In the genomic region with DNA sequence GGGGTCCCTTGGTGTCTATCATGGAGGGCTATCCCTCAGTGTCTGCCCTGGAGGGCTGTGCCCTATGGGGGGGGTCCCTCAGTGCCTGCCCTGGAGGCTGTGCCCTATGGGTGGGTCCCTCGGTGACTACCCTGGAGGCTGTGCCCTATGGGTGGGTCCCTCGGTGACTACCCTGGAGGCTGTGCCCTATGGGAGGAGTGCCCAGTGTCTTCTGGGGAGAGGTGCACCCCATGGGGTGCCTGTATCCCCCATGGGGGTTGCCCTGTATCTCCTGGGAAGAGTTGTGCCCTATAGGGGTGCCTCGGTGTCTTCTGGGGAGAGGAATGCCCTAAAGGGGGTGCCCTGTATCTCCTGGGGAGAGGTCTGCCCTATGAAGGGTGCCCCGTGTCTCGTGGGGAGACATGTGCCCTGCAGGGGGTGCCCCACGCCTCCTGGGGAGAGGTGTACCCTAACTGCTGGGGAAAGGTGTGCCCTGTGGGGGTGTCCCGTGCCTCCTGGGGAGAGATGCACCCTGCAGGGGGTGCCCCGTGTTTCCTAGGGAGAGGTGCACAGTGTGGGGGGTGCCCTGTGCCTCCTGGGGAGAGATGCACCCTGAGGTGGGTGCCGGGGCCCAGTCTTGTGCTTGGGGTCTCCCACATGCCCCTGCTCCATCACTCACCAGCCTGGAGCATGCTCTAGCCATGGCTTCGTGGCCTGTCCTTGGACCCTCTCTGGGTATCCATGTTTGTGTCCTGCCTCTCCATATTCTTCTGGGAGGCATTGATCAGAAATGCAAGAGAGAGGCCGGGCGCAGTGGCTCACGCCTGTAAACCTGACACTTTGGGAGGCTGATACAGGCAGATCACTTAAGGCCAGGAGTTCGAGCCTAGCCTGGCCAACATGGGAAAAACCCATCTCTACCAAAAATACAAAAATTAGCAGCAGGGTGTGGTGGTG, we compare ENCODE assay signal across 28 cellular contexts.
A peak's percentile ranks its signal among the peaks of the same experiment; 100 is the strongest.
DNase-seq lines count a peak whose midpoint lies in the region; ATAC-seq, FAIRE-seq and TF ChIP-seq lines count a peak whose summit lies in the region.
"Had no signal": no experiment of that assay in that cellular context is flagged by ENCODE, and none has a peak within 500 bp of the region (broad histone marks: within the 10 kb centered on the region; RNA-seq: fewer than 3 reads in every experiment).

No MANE protein-coding gene starts in this region.

- no peaks in the 10 kb centered on the region for H3K4me1 Mint-ChIP-seq in activated CD8-positive, alpha-beta T cell treated with anti-CD3 and anti-CD28 coated beads for 36 hours (ENCODE audit: low read depth)
- no peaks in the 10 kb centered on the region for H3K4me1 Mint-ChIP-seq in activated CD8-positive, alpha-beta T cell treated with anti-CD3 and anti-CD28 coated beads, Interleukin-2, amount 10 ng/mL, durations not matched to agents 7 days and 5 days (ENCODE audit: low read depth)
- no peaks in the 10 kb centered on the region for H3K4me1 Mint-ChIP-seq in stimulated activated naive CD8-positive, alpha-beta T cell treated with anti-CD3 and anti-CD28 coated beads, Interleukin-15, amount 100 ng/mL, for 72 hours
- H3K4me1 Mint-ChIP-seq: activated B cell treated with CpG ODN at 0.5 μM for 24 hours had no signal

- no peak for TF ChIP-seq POLR2A in GM12892 (IDR thresholded peaks at IDR 0.05; ENCODE audit: low read depth, low read length)

- peaks cover 23% of the 10 kb centered on the region for H3K36me3 Mint-ChIP-seq in activated CD8-positive, alpha-beta T cell treated with anti-CD3 and anti-CD28 coated beads for 36 hours (ENCODE audit: low read depth)
- H3K36me3 Mint-ChIP-seq in activated CD8-positive, alpha-beta T cell treated with anti-CD3 and anti-CD28 coated beads, Interleukin-2, amount 10 ng/mL, durations not matched to agents 7 days and 5 days (ENCODE audit: low read depth), result peaks cover 39% of the 10 kb centered on the region

- POLR2A ChIA-PET in activated CD8-positive, alpha-beta T cell treated with anti-CD3 and anti-CD28 coated beads for 36 hours (lab: Charles Lee), result no interaction called here
- POLR2A ChIA-PET in activated CD8-positive, alpha-beta T cell treated with anti-CD3 and anti-CD28 coated beads, Interleukin-2, amount 10 ng/mL, durations not matched to agents 7 days and 5 days (lab: Charles Lee), result no interaction called here

- no peak for DNase-seq in activated CD8-positive, alpha-beta T cell treated with anti-CD3 and anti-CD28 coated beads for 36 hours
- no peak for DNase-seq in activated CD8-positive, alpha-beta T cell treated with anti-CD3 and anti-CD28 coated beads, Interleukin-2, amount 10 ng/mL, durations not matched to agents 7 days and 5 days
- peak in 1 of 2 donors; percentile 7 for DNase-seq in stimulated activated naive CD8-positive, alpha-beta T cell treated with anti-CD3 and anti-CD28 coated beads, Interleukin-15, amount 100 ng/mL, for 72 hours
- DNase-seq in stimulated activated naive CD8-positive, alpha-beta T cell treated with anti-CD3 and anti-CD28 coated beads, Interleukin-15, Interleukin-2, amounts not matched to agents 100 U/mL and 50 U/mL, for 24 hours, result no peak
- DNase-seq in posterior vena cava (ENCODE audit: low spot score) (peak; percentile 58), GM12892 (ENCODE audit: insufficient read length) (no peak), LoVo (ENCODE audit: low spot score) (no peak)
- DNase-seq: activated B cell treated with CpG ODN at 0.5 μM for 24 hours; activated CD4-positive, alpha-beta memory T cell treated with anti-CD3 and anti-CD28 coated beads, Interleukin-2, amount 10 ng/mL, durations not matched to agents 7 days and 5 days; activated T-cell treated with anti-CD3 and anti-CD28 coated beads, Interleukin-2, amount 50 U/mL, for 72 hours; effector CD4-positive, alpha-beta T cell; GDM1; KBM-7; mesendoderm; MM.1S; NCI-H1436 treated with DMSO at 0.1 percent for 48 hours; nucleus accumbens; retina; SHP77; stimulated activated CD4-positive, alpha-beta T cell treated with anti-CD3 and anti-CD28 coated beads, Interleukin-12 subunit alpha, Interleukin-12 subunit beta, amount 100 ng/mL, for 4 hours; stimulated activated CD4-positive, alpha-beta T cell treated with anti-CD3 and anti-CD28 coated beads, Interleukin-4, amount 100 ng/mL, for 24 hours had no signal

- no peaks in the 10 kb centered on the region for H3K27me3 Mint-ChIP-seq in activated CD8-positive, alpha-beta T cell treated with anti-CD3 and anti-CD28 coated beads for 36 hours
- no peaks in the 10 kb centered on the region for H3K27me3 Mint-ChIP-seq in activated CD8-positive, alpha-beta T cell treated with anti-CD3 and anti-CD28 coated beads, Interleukin-2, amount 10 ng/mL, durations not matched to agents 7 days and 5 days (ENCODE audit: low read depth)
- H3K27me3 Mint-ChIP-seq in stimulated activated naive CD8-positive, alpha-beta T cell treated with anti-CD3 and anti-CD28 coated beads, Interleukin-15, amount 100 ng/mL, for 72 hours, result no peaks in the 10 kb centered on the region
- H3K27me3 Mint-ChIP-seq: activated B cell treated with CpG ODN at 0.5 μM for 24 hours; activated CD4-positive, alpha-beta memory T cell treated with anti-CD3 and anti-CD28 coated beads, Interleukin-2, amount 10 ng/mL, durations not matched to agents 7 days and 5 days; activated naive CD8-positive, alpha-beta T cell; stimulated activated naive CD8-positive, alpha-beta T cell treated with anti-CD3 and anti-CD28 coated beads, Interleukin-15, Interleukin-2, amounts not matched to agents 100 ng/mL and 50 ng/mL, for 24 hours had no signal

- intact Hi-C loops in activated CD8-positive, alpha-beta T cell treated with anti-CD3 and anti-CD28 coated beads for 36 hours (cut with micrococcal nuclease), result no loop called here
- intact Hi-C loops in posterior vena cava (cut with DNase I), result no loop called here

- no peaks in the 10 kb centered on the region for H3K9me3 Mint-ChIP-seq in activated CD8-positive, alpha-beta T cell treated with anti-CD3 and anti-CD28 coated beads for 36 hours
- H3K9me3 Mint-ChIP-seq in activated CD8-positive, alpha-beta T cell treated with anti-CD3 and anti-CD28 coated beads, Interleukin-2, amount 10 ng/mL, durations not matched to agents 7 days and 5 days (ENCODE audit: insufficient read depth), result no peaks in the 10 kb centered on the region
- peaks cover 0 to 4% of the 10 kb centered on the region in 2 donors for H3K9me3 Mint-ChIP-seq in stimulated activated naive CD8-positive, alpha-beta T cell treated with anti-CD3 and anti-CD28 coated beads, Interleukin-15, amount 100 ng/mL, for 72 hours
- H3K9me3 Mint-ChIP-seq: activated B cell treated with CpG ODN at 0.5 μM for 24 hours; activated T-cell treated with anti-CD3 and anti-CD28 coated beads, Interleukin-2, amount 50 U/mL, for 72 hours; stimulated activated naive CD8-positive, alpha-beta T cell treated with anti-CD3 and anti-CD28 coated beads, Interleukin-15, Interleukin-2, amounts not matched to agents 100 ng/mL and 50 ng/mL, for 24 hours had no signal

- CTCF ChIA-PET in activated CD8-positive, alpha-beta T cell treated with anti-CD3 and anti-CD28 coated beads for 36 hours (lab: Charles Lee), result no interaction called here
- CTCF ChIA-PET in activated CD8-positive, alpha-beta T cell treated with anti-CD3 and anti-CD28 coated beads, Interleukin-2, amount 10 ng/mL, durations not matched to agents 7 days and 5 days (lab: Charles Lee), result no interaction called here

- no peak overlapping the region for H3K4me3 Mint-ChIP-seq in activated CD8-positive, alpha-beta T cell treated with anti-CD3 and anti-CD28 coated beads for 36 hours
- no peak overlapping the region for H3K4me3 Mint-ChIP-seq in activated CD8-positive, alpha-beta T cell treated with anti-CD3 and anti-CD28 coated beads, Interleukin-2, amount 10 ng/mL, durations not matched to agents 7 days and 5 days
- no peak overlapping the region for H3K4me3 Mint-ChIP-seq in stimulated activated naive CD8-positive, alpha-beta T cell treated with anti-CD3 and anti-CD28 coated beads, Interleukin-15, amount 100 ng/mL, for 72 hours
- H3K4me3 Mint-ChIP-seq: activated B cell treated with CpG ODN at 0.5 μM for 24 hours; activated CD4-positive, alpha-beta memory T cell treated with anti-CD3 and anti-CD28 coated beads, Interleukin-2, amount 10 ng/mL, durations not matched to agents 7 days and 5 days; activated naive CD8-positive, alpha-beta T cell; activated T-cell treated with anti-CD3 and anti-CD28 coated beads, Interleukin-2, amount 50 U/mL, for 72 hours; stimulated activated naive CD8-positive, alpha-beta T cell treated with anti-CD3 and anti-CD28 coated beads, Interleukin-15, Interleukin-2, amounts not matched to agents 100 ng/mL and 50 ng/mL, for 24 hours had no signal

- FAIRE-seq in GM12892 (lab: Jason Lieb, UNC), result no peak
- FAIRE-seq: A204.1, HTR-8/SVneo had no signal

- peak; percentile 24 for ATAC-seq in activated CD8-positive, alpha-beta T cell treated with anti-CD3 and anti-CD28 coated beads for 36 hours
- ATAC-seq in activated CD8-positive, alpha-beta T cell treated with anti-CD3 and anti-CD28 coated beads, Interleukin-2, amount 10 ng/mL, durations not matched to agents 7 days and 5 days, result no peak
- peak; percentile 70 for ATAC-seq in stimulated activated naive CD8-positive, alpha-beta T cell treated with anti-CD3 and anti-CD28 coated beads, Interleukin-15, amount 100 ng/mL, for 72 hours
- ATAC-seq in stimulated activated naive CD8-positive, alpha-beta T cell treated with anti-CD3 and anti-CD28 coated beads, Interleukin-15, Interleukin-2, amounts not matched to agents 100 U/mL and 50 U/mL, for 24 hours, result no peak
- no peak for ATAC-seq in HG02884 (IDR thresholded peaks at IDR 0.05; ENCODE audit: unreplicated experiment)
- ATAC-seq: heart left ventricle, left colon had no signal

- no peak for TF ChIP-seq CTCF in activated CD8-positive, alpha-beta T cell treated with anti-CD3 and anti-CD28 coated beads for 36 hours (IDR thresholded peaks at IDR 0.05)

- no peak overlapping the region for H3K27ac Mint-ChIP-seq in activated CD8-positive, alpha-beta T cell treated with anti-CD3 and anti-CD28 coated beads for 36 hours
- H3K27ac Mint-ChIP-seq in activated CD8-positive, alpha-beta T cell treated with anti-CD3 and anti-CD28 coated beads, Interleukin-2, amount 10 ng/mL, durations not matched to agents 7 days and 5 days, result no peak overlapping the region
- no peak overlapping the region for H3K27ac Mint-ChIP-seq in stimulated activated naive CD8-positive, alpha-beta T cell treated with anti-CD3 and anti-CD28 coated beads, Interleukin-15, amount 100 ng/mL, for 72 hours
- H3K27ac Mint-ChIP-seq: activated B cell treated with CpG ODN at 0.5 μM for 24 hours; activated CD4-positive, alpha-beta memory T cell treated with anti-CD3 and anti-CD28 coated beads, Interleukin-2, amount 10 ng/mL, durations not matched to agents 7 days and 5 days; activated T-cell treated with anti-CD3 and anti-CD28 coated beads, Interleukin-2, amount 50 U/mL, for 72 hours; stimulated activated naive CD8-positive, alpha-beta T cell treated with anti-CD3 and anti-CD28 coated beads, Interleukin-15, Interleukin-2, amounts not matched to agents 100 ng/mL and 50 ng/mL, for 24 hours had no signal

Comparison
In these comparisons a context has a peak if more than half of its experiments do, and no peak if none do; other contexts are left out.
1. ATAC-seq: peak in activated CD8-positive, alpha-beta T cell treated with anti-CD3 and anti-CD28 coated beads for 36 hours (single experiment) and stimulated activated naive CD8-positive, alpha-beta T cell treated with anti-CD3 and anti-CD28 coated beads, Interleukin-15, amount 100 ng/mL, for 72 hours (single experiment); none in activated CD8-positive, alpha-beta T cell treated with anti-CD3 and anti-CD28 coated beads, Interleukin-2, amount 10 ng/mL, durations not matched to agents 7 days and 5 days (single experiment), stimulated activated naive CD8-positive, alpha-beta T cell treated with anti-CD3 and anti-CD28 coated beads, Interleukin-15, Interleukin-2, amounts not matched to agents 100 U/mL and 50 U/mL, for 24 hours (single experiment) and HG02884 (single experiment).